Comparison of ENCODE assay signal across 14 cellular contexts in genomic region chr2:213125646-213126347, GRCh38. TPM values are rescaled to one million over a fixed set of nuclear protein-coding genes. Genes with fewer than 3 reads are reported as not detected.
DNase-seq lines count a peak whose midpoint lies in the region; ATAC-seq, FAIRE-seq and TF ChIP-seq lines count a peak whose summit lies in the region.
"Had no signal": no experiment of that assay in that cellular context is flagged by ENCODE, and none has a peak within 500 bp of the region (broad histone marks: within the 10 kb centered on the region; RNA-seq: fewer than 3 reads in every experiment).

No MANE protein-coding gene starts in this region.

- H3K4me2 ChIP-seq in Loucy (ENCODE audit: low read depth, low read length, poor library complexity, severe bottlenecking) (peak overlapping the region; percentile 57), GM12878 (ENCODE audit: control insufficient read depth, insufficient read depth) (no peak overlapping the region)

- H3K27me3 Mint-ChIP-seq in natural killer cell treated with Interleukin-12 subunit alpha and Interleukin-12 subunit beta and Interleukin-15 and Interleukin-18, amount 100 ng/mL, for 72 hours: no peaks in the 10 kb centered on the region

- RAD21 ChIA-PET in GM12878 (lab: Charles Lee; ENCODE audit: unreplicated experiment): interaction anchor here (0.6 to 1.6 kb wide), 2 partner anchors 12 to 22 kb away, joined by 3 to 9 read pairs; no protein-coding TSS in a partner anchor

- no peaks in the 10 kb centered on the region for H3K27me3 ChIP-seq in Loucy (ENCODE audit: insufficient read depth, low read length, poor library complexity, severe bottlenecking)
- no peaks in the 10 kb centered on the region for H3K27me3 ChIP-seq in GM12878 (replicated peaks in 1 of 2; ENCODE audit: control insufficient read depth in 2 of 2, insufficient read depth in 2 of 2, low read length in 1 of 2)
- H3K27me3 ChIP-seq in pancreas: no peaks in the 10 kb centered on the region

- H3K36me3 ChIP-seq in Loucy (ENCODE audit: insufficient read depth, low read length): peaks cover 87% of the 10 kb centered on the region
- H3K36me3 ChIP-seq in GM12878 (ENCODE audit: control insufficient read depth in 2 of 2, insufficient read depth in 2 of 2, low read length in 1 of 2): peaks cover 0 to 24% of the 10 kb centered on the region in 2 experiments
- H3K36me3 ChIP-seq in pancreas: no peaks in the 10 kb centered on the region
- H3K36me3 ChIP-seq: WERI-Rb-1 had no signal

- in situ Hi-C loops in GM12878 (cut with MboI): no loop called here

- SMC1A ChIA-PET in GM12878 (lab: Charles Lee; ENCODE audit: uncharacterized antibody, unreplicated experiment): interaction anchor here (0.8 to 2.9 kb wide), 10 partner anchors 7 to 212 kb away, joined by 3 to 15 read pairs (median 4); partner anchors contain the start of gene IKZF2

- CTCF ChIA-PET in GM12878 (lab: Yijun Ruan, JAX) (interaction anchor here (0.7 to 2.6 kb wide), 9 partner anchors 9 to 439 kb away, joined by 3 to 15 read pairs (median 4); no protein-coding TSS in a partner anchor), RWPE1 (lab: Yijun Ruan, JAX) (no interaction called here)

- intact Hi-C loops in GM12878 (cut with micrococcal nuclease; ENCODE audit: unreplicated experiment): no loop called here
- intact Hi-C loops in pancreas (cut with DNase I): no loop called here

- no peak for TF ChIP-seq POLR2A in GM12878 (IDR thresholded peaks at IDR 0.05; ENCODE audit: low read depth, low read length)

- peaks cover 64 to 77% of the 10 kb centered on the region in 2 donors for H3K4me1 Mint-ChIP-seq in natural killer cell treated with Interleukin-12 subunit alpha and Interleukin-12 subunit beta and Interleukin-15 and Interleukin-18, amount 100 ng/mL, for 72 hours (ENCODE audit: low read depth in 2 of 2)

- TF ChIP-seq EP300 in GM12878 (IDR thresholded peaks at IDR 0.05; ENCODE audit: borderline replicate concordance in 1 of 2, control insufficient read depth in 1 of 2, low read depth in 2 of 2, low read length in 2 of 2): no peak

- POLR2A ChIA-PET in GM12878 (lab: Charles Lee) (interaction anchor here (0.6 to 1.8 kb wide), 3 partner anchors 12 to 22 kb away, joined by 3 to 8 read pairs (median 4); no protein-coding TSS in a partner anchor), RWPE1 (lab: Yijun Ruan, JAX; ENCODE audit: low non-redundant PET) (no interaction called here)

- BruUV-seq in GM12878 (replicated peaks; lab: Mats Ljungman, UMichigan): no TSS peak

- peaks cover 8% of the 10 kb centered on the region for H3F3A ChIP-seq in Loucy (ENCODE audit: low read depth)

- H3K27ac Mint-ChIP-seq in natural killer cell treated with Interleukin-12 subunit alpha and Interleukin-12 subunit beta and Interleukin-15 and Interleukin-18, amount 100 ng/mL, for 72 hours: peak overlapping the region; percentile 83 to 97

- H2AFZ ChIP-seq in Loucy (ENCODE audit: low read length) (no peak overlapping the region), GM12878 (ENCODE audit: control insufficient read depth, low read depth, low read length) (no peak overlapping the region)

- no peak overlapping the region for H3K27ac ChIP-seq in GM12878 (ENCODE audit: control insufficient read depth, insufficient read depth)
- no peak overlapping the region for H3K27ac ChIP-seq in pancreas
- H3K27ac ChIP-seq in RWPE1: no peak overlapping the region
- H3K27ac ChIP-seq: WERI-Rb-1 had no signal

- TF ChIP-seq RAD21 in GM12878 (IDR thresholded peaks at IDR 0.05; ENCODE audit: insufficient read depth, low read depth, low read length): peak; percentile 22; the same call in 1 of the 2 replicates

- DNase-seq in EH (ENCODE audit: low read depth) (peak; percentile 26), GM12878 (ENCODE audit: low read depth, low spot score) (no peak), pancreas (no peak), RWPE1 (ENCODE audit: low spot score) (no peak)
- peak; percentile 70 for DNase-seq in natural killer cell treated with Interleukin-12 subunit alpha and Interleukin-12 subunit beta and Interleukin-15 and Interleukin-18, amount 100 ng/mL, for 72 hours (ENCODE audit: low spot score)
- DNase-seq: hypothalamus, MM.1S, occipital lobe, trophoblast cell, WERI-Rb-1 had no signal

- TF ChIP-seq CTCF in Loucy (conservative IDR thresholded peaks at IDR 0.05; ENCODE audit: low read length) (peak; percentile 49), GM12878 (IDR thresholded peaks at IDR 0.05 in 2 of 3, conservative IDR thresholded peaks at IDR 0.05 in 1 of 3; ENCODE audit: control insufficient read depth in 2 of 3, extremely low read depth in 1 of 3, insufficient read depth in 1 of 3, low read depth in 3 of 3, low read length in 3 of 3) (peak in 2 of 3 experiments; percentile 7 to 9; a peak in 1 of 6 replicates), pancreas (IDR thresholded peaks at IDR 0.05) (no peak), RWPE1 (conservative IDR thresholded peaks at IDR 0.05; ENCODE audit: low read depth) (no peak)

- H4K20me1 ChIP-seq in Loucy (ENCODE audit: insufficient read depth, low read length, poor library complexity, severe bottlenecking) (peaks cover 100% of the 10 kb centered on the region), GM12878 (ENCODE audit: control insufficient read depth, insufficient read depth) (no peaks in the 10 kb centered on the region)

- H3K36me3 Mint-ChIP-seq in natural killer cell treated with Interleukin-12 subunit alpha and Interleukin-12 subunit beta and Interleukin-15 and Interleukin-18, amount 100 ng/mL, for 72 hours: no peaks in the 10 kb centered on the region

- H3K9me2 ChIP-seq in Loucy (replicated peaks; ENCODE audit: low read depth, low read length): no peaks in the 10 kb centered on the region

- no peaks in the 10 kb centered on the region for H3K9me3 Mint-ChIP-seq in natural killer cell treated with Interleukin-12 subunit alpha and Interleukin-12 subunit beta and Interleukin-15 and Interleukin-18, amount 100 ng/mL, for 72 hours

- H3K4me1 ChIP-seq in Loucy (ENCODE audit: insufficient read depth, low read length, poor library complexity, severe bottlenecking) (peaks cover 90% of the 10 kb centered on the region), GM12878 (ENCODE audit: control insufficient read depth, insufficient read depth, low read length) (peaks cover 20% of the 10 kb centered on the region; the same call in 1 of the 2 replicates), pancreas (peaks cover 0 to 3% (median 0%) of the 10 kb centered on the region in 3 donors)

- no peak for FAIRE-seq in GM12878 (lab: Jason Lieb, UNC)
- FAIRE-seq in pancreas (lab: Jason Lieb, UNC): no peak
- FAIRE-seq: H1 had no signal

- H3K9me3 ChIP-seq in Loucy (ENCODE audit: insufficient read depth, low read depth, low read length) (no peaks in the 10 kb centered on the region), GM12878 (replicated peaks; ENCODE audit: control insufficient read depth, insufficient read depth, low read length) (peaks cover 8% of the 10 kb centered on the region), pancreas (no peaks in the 10 kb centered on the region)

- 67% methylated on average over 3 of the region's 3 CpGs for WGBS in GM12878 (ENCODE audit: insufficient coverage, insufficient replicate concordance, low lambda C conversion rate, missing lambda C conversion rate)
- 82 to 91% methylated on average over 3 of the region's 3 CpGs for WGBS in pancreas, 2 donors

- H3K79me2 ChIP-seq in Loucy (ENCODE audit: insufficient read depth, low read length): peaks cover 100% of the 10 kb centered on the region
- H3K79me2 ChIP-seq in GM12878 (ENCODE audit: control insufficient read depth, insufficient read depth, low read length): peaks cover 96% of the 10 kb centered on the region

- H3K4me3 Mint-ChIP-seq in natural killer cell treated with Interleukin-12 subunit alpha and Interleukin-12 subunit beta and Interleukin-15 and Interleukin-18, amount 100 ng/mL, for 72 hours: peak overlapping the region; percentile 71

- H3K4me3 ChIP-seq in Loucy (ENCODE audit: low read length, poor library complexity, severe bottlenecking) (peak overlapping the region; percentile 37), GM12878 (no peak overlapping the region), pancreas (no peak overlapping the region)

- peak overlapping the region; percentile 0 for H3K9ac ChIP-seq in Loucy (ENCODE audit: low read depth, low read length, poor library complexity, severe bottlenecking)
- H3K9ac ChIP-seq in GM12878 (ENCODE audit: control insufficient read depth, insufficient read depth, low read length): no peak overlapping the region

- ATAC-seq in GM12878 (peak; percentile 53), GM19023 (IDR thresholded peaks at IDR 0.05; ENCODE audit: unreplicated experiment) (no peak), pancreas (no peak), HG03095 (IDR thresholded peaks at IDR 0.05; ENCODE audit: unreplicated experiment) (no peak)
- peak; percentile 92 to 93 for ATAC-seq in natural killer cell treated with Interleukin-12 subunit alpha and Interleukin-12 subunit beta and Interleukin-15 and Interleukin-18, amount 100 ng/mL, for 72 hours

TF ChIP-seq in GM12878, 131 proteins besides CTCF, POLR2A, EP300 and RAD21 (continues in another document):
- no peak for TF ChIP-seq NR2F1 (conservative IDR thresholded peaks at IDR 0.05)

RNA-seq across cellular contexts. Expression of gene IKZF2, which starts 25.6 kb away (rescaled TPM):
- total RNA-seq in GM12878 (2013; cell fraction: nucleolus; rRNA removed): 1,202 and 1,210 TPM in 2 replicates
- total RNA-seq in GM12878 (2014; rRNA removed) (157 and 194 TPM in 2 replicates), GM12878 (2014; rRNA removed; fragmentation: Illumina TruSeq; extraction: Trizol) (171 and 187 TPM in 2 replicates), GM12878 (2021) (144 and 145 TPM in 2 replicates), pancreas (1 to 10 TPM; 3.0 to 8.6 (median 3.3) TPM)
- polyA plus RNA-seq in GM12878 (2011; ENCODE audit: low read depth): 30.5 TPM
- polyA plus RNA-seq in GM12878 (2011; rRNA removed) (266 and 327 TPM in 2 replicates), GM12878 (2014; fragmentation: Illumina TruSeq; extraction: Trizol) (113 and 137 TPM in 2 replicates), GM12878 (2014; fragmentation: Nextera tagmentation; extraction: Ambion mirVana) (10 to 100 TPM; 15.2 to 22.5 TPM), GM12878 (2014; rRNA removed) (57.9 and 61.3 TPM in 2 replicates), GM12878 (2016; fragmentation: Nextera tagmentation; extraction: Ambion mirVana) (10 to 100 TPM; 32.9 to 34.9 TPM), pancreas (1 to 10 TPM in 1 of 2 donors, under 1 TPM in 1; 0.65 to 1.1 TPM)
- 162 and 164 TPM in 2 replicates for polyA plus RNA-seq in GM12878 (2011; cell fraction: cytosol; rRNA removed)
- 169 and 268 TPM in 2 replicates for polyA plus RNA-seq in GM12878 (2011; cell fraction: nucleus; rRNA removed)
- 37.3 and 65.8 TPM in 2 replicates for polyA plus RNA-seq in GM12878 (2012)
- polyA minus RNA-seq in GM12878 (2011; rRNA and poly(A)+ RNA removed): 752 and 824 TPM in 2 replicates
- 283 and 316 TPM in 2 replicates for polyA minus RNA-seq in GM12878 (2011; cell fraction: cytosol; rRNA and poly(A)+ RNA removed)
- 607 and 676 TPM in 2 replicates for polyA minus RNA-seq in GM12878 (2011; cell fraction: nucleus; rRNA and poly(A)+ RNA removed)
- total RNA-seq in natural killer cell treated with Interleukin-12 subunit alpha and Interleukin-12 subunit beta and Interleukin-15 and Interleukin-18, amount 100 ng/mL, for 72 hours: 10 to 100 TPM; 48.3 to 80.0 TPM

Comparison
In these comparisons a context has a peak if more than half of its experiments do, and no peak if none do; other contexts are left out.
1. DNase-seq: peak in EH (single experiment) and natural killer cell treated with Interleukin-12 subunit alpha and Interleukin-12 subunit beta and Interleukin-15 and Interleukin-18, amount 100 ng/mL, for 72 hours (single experiment); none in GM12878 (single experiment), pancreas (0 of 6) and RWPE1 (single experiment).
2. CTCF ChIP-seq: peak in Loucy (single experiment) and GM12878 (2 of 3); none in pancreas (0 of 4) and RWPE1 (single experiment).
3. ATAC-seq: peak in GM12878 (single experiment) and natural killer cell treated with Interleukin-12 subunit alpha and Interleukin-12 subunit beta and Interleukin-15 and Interleukin-18, amount 100 ng/mL, for 72 hours (2 of 2); none in GM19023 (single experiment), pancreas (0 of 4) and HG03095 (single experiment).
4. RNA of gene IKZF2, which starts 25.6 kb away (total RNA-seq): 144 to 1,210 TPM in GM12878 and 48.3 to 80.0 TPM in natural killer cell treated with Interleukin-12 subunit alpha and Interleukin-12 subunit beta and Interleukin-15 and Interleukin-18, amount 100 ng/mL, for 72 hours; 3.0 to 8.6 TPM in pancreas; every median in the first group is over 4 times any median in the second.